ENCODE assay signal across 11 cellular contexts in genomic region chr12:106205208-106206069, GRCh38. TPM values are rescaled to one million over a fixed set of nuclear protein-coding genes. Genes with fewer than 3 reads are reported as not detected.
A peak's percentile ranks its signal among the peaks of the same experiment; 100 is the strongest.
DNase-seq lines count a peak whose midpoint lies in the region; FAIRE-seq and TF ChIP-seq lines count a peak whose summit lies in the region.
"Had no signal": no experiment of that assay in that cellular context is flagged by ENCODE, and none has a peak within 500 bp of the region (broad histone marks: within the 10 kb centered on the region; RNA-seq: fewer than 3 reads in every experiment).

No MANE protein-coding gene starts in this region.

- H3K79me2 ChIP-seq in H9 (ENCODE audit: insufficient read depth, low read length) = no peaks in the 10 kb centered on the region

- H4K5ac ChIP-seq in H9 (ENCODE audit: insufficient read length, low read depth, low read length) = no peak overlapping the region

- H3K9ac ChIP-seq in H9 (ENCODE audit: extremely low read depth, insufficient read length, low read length) = no peak overlapping the region
- H3K9ac ChIP-seq in mesenchymal stem cell (ENCODE audit: low read length) = no peak overlapping the region

- H3K18ac ChIP-seq in H9 (ENCODE audit: insufficient read length, low read depth, low read length) = no peak overlapping the region
- no peak overlapping the region for H3K18ac ChIP-seq in mesenchymal stem cell (ENCODE audit: low read depth in 1 of 2, low read length in 2 of 2)

- H3K4me2 ChIP-seq in H9 (ENCODE audit: insufficient read depth, insufficient read length, low read length) (no peak overlapping the region), mesenchymal stem cell (ENCODE audit: low read length, poor library complexity, severe bottlenecking) (no peak overlapping the region)

- H2BK120ac ChIP-seq in H9 (ENCODE audit: low read depth, low read length, poor library complexity, severe bottlenecking) (no peak overlapping the region), mesenchymal stem cell (ENCODE audit: low read depth, low read length) (no peak overlapping the region)

- no peak for FAIRE-seq in RCC 7860 (lab: Jason Lieb, UNC)

- no peak overlapping the region for H2BK5ac ChIP-seq in H9 (ENCODE audit: insufficient read length, low read length)
- no peak overlapping the region for H2BK5ac ChIP-seq in mesenchymal stem cell (ENCODE audit: low read depth, low read length, poor library complexity, severe bottlenecking)

- H3T11ph ChIP-seq in H9 (ENCODE audit: low read length) = no peak overlapping the region

- no peak overlapping the region for H2BK12ac ChIP-seq in H9 (ENCODE audit: insufficient read length, low read depth, low read length)
- H2BK12ac ChIP-seq in mesenchymal stem cell (ENCODE audit: low read length in 2 of 2) = no peak overlapping the region

- H3K9me3 Mint-ChIP-seq in H9 = peaks cover 8 to 11% of the 10 kb centered on the region in 2 experiments; a peak in 3 of 5 replicates

- no peak overlapping the region for H2BK20ac ChIP-seq in H9 (ENCODE audit: low read depth, low read length, poor library complexity, severe bottlenecking)

- H3K36me3 Mint-ChIP-seq in H9 (ENCODE audit: insufficient read depth in 1 of 3, low read depth in 3 of 3) = no peaks in the 10 kb centered on the region

- H3K4me1 Mint-ChIP-seq in H9 = no peaks in the 10 kb centered on the region

- no CpG with 5 or more reads among the region's 6 CpGs for WGBS in H9 (ENCODE audit: extremely low coverage, insufficient read length, low lambda C conversion rate)
- WGBS in mesenchymal stem cell = 30% methylated on average over 6 of the region's 6 CpGs
- WGBS in tibial nerve, 2 donors = 34 to 37% methylated on average over 6 of the region's 6 CpGs

- no peak for TF ChIP-seq EP300 in tibial nerve (IDR thresholded peaks at IDR 0.05)

- H3K4me3 Mint-ChIP-seq in H9 = no peak overlapping the region
- H3K4me3 Mint-ChIP-seq: CD4-positive, alpha-beta T cell had no signal

- TF ChIP-seq POLR2A in tibial nerve (IDR thresholded peaks at IDR 0.05) = no peak

- H3K27ac ChIP-seq in H9 (ENCODE audit: insufficient read length, low read depth, low read length) (no peak overlapping the region), left ventricle myocardium inferior (replicated peaks) (peak overlapping the region; percentile 37), tibial artery (no peak overlapping the region), mesenchymal stem cell (ENCODE audit: low read length, poor library complexity, severe bottlenecking) (no peak overlapping the region), tibial nerve (no peak overlapping the region)
- H3K27ac ChIP-seq: neutrophil had no signal

- no peaks in the 10 kb centered on the region for H3K27me3 ChIP-seq in H9 (ENCODE audit: insufficient read depth, low read length)
- H3K27me3 ChIP-seq in left ventricle myocardium inferior (ENCODE audit: low read depth) = no peaks in the 10 kb centered on the region
- no peaks in the 10 kb centered on the region for H3K27me3 ChIP-seq in tibial artery
- no peaks in the 10 kb centered on the region for H3K27me3 ChIP-seq in mesenchymal stem cell (ENCODE audit: control insufficient read depth in 1 of 2, insufficient read depth in 1 of 2, low read length in 2 of 2)
- H3K27me3 ChIP-seq in tibial nerve = no peaks in the 10 kb centered on the region

- intact Hi-C loops in left ventricle myocardium inferior (cut with micrococcal nuclease) (no loop called here), tibial artery (cut with DNase I; ENCODE audit: low total_unique reads) (no loop called here)

- no peak overlapping the region for H2AK5ac ChIP-seq in H9 (ENCODE audit: insufficient read length, low read length)
- no peak overlapping the region for H2AK5ac ChIP-seq in mesenchymal stem cell (ENCODE audit: low read length, severe bottlenecking)

- H4K91ac ChIP-seq in H9 (ENCODE audit: insufficient read length, low read depth, low read length) (no peak overlapping the region), mesenchymal stem cell (ENCODE audit: low read length) (no peak overlapping the region)

- H3K14ac ChIP-seq in H9 (ENCODE audit: insufficient read depth, low read length) (no peak overlapping the region), mesenchymal stem cell (ENCODE audit: low read length in 2 of 2) (no peak overlapping the region)

- H3K4me3 ChIP-seq in left ventricle myocardium inferior = no peak overlapping the region
- H3K4me3 ChIP-seq in tibial artery = no peak overlapping the region
- H3K4me3 ChIP-seq in mesenchymal stem cell (ENCODE audit: insufficient read depth in 1 of 2, low read depth in 1 of 2, low read length in 2 of 2) = no peak overlapping the region
- H3K4me3 ChIP-seq in tibial nerve = no peak overlapping the region

- H3K79me1 ChIP-seq in H9 (ENCODE audit: insufficient read depth, low read depth, low read length, poor library complexity, severe bottlenecking) = no peaks in the 10 kb centered on the region
- no peaks in the 10 kb centered on the region for H3K79me1 ChIP-seq in mesenchymal stem cell (replicated peaks; ENCODE audit: low read length, poor library complexity, severe bottlenecking)

- peak overlapping the region in 1 of 3 experiments; percentile 1; a peak in 1 of 7 replicates for H3K27ac Mint-ChIP-seq in H9
- H3K27ac Mint-ChIP-seq: CD4-positive, alpha-beta T cell had no signal

- H3K23me2 ChIP-seq in H9 (ENCODE audit: insufficient read length, low read depth, low read length, poor library complexity, severe bottlenecking) = no peaks in the 10 kb centered on the region

- H3K9me3 ChIP-seq in H9 (ENCODE audit: control insufficient read depth, low read depth, low read length) (no peaks in the 10 kb centered on the region), left ventricle myocardium inferior (replicated peaks) (no peaks in the 10 kb centered on the region), tibial artery (no peaks in the 10 kb centered on the region), mesenchymal stem cell (ENCODE audit: control insufficient read depth, low read length) (no peaks in the 10 kb centered on the region), tibial nerve (peaks cover 0 to 15% (median 0%) of the 10 kb centered on the region in 4 donors)
- H3K9me3 ChIP-seq: neutrophil had no signal

- H2AFZ ChIP-seq in H9 (ENCODE audit: low read length) (no peak overlapping the region), mesenchymal stem cell (ENCODE audit: low read depth, low read length) (no peak overlapping the region)

- H4K20me1 ChIP-seq in H9 (ENCODE audit: control insufficient read depth, insufficient read depth, insufficient read length) = no peaks in the 10 kb centered on the region

- no peaks in the 10 kb centered on the region for H3K4me1 ChIP-seq in H9 (ENCODE audit: insufficient read depth, low read length)
- H3K4me1 ChIP-seq in left ventricle myocardium inferior = no peaks in the 10 kb centered on the region
- H3K4me1 ChIP-seq in tibial artery = no peaks in the 10 kb centered on the region
- no peaks in the 10 kb centered on the region for H3K4me1 ChIP-seq in mesenchymal stem cell (ENCODE audit: control insufficient read depth, insufficient read depth, low read depth, low read length)
- H3K4me1 ChIP-seq in tibial nerve = no peaks in the 10 kb centered on the region

- H3K36me3 ChIP-seq in left ventricle myocardium inferior (no peaks in the 10 kb centered on the region), tibial artery (no peaks in the 10 kb centered on the region), mesenchymal stem cell (ENCODE audit: control insufficient read depth in 1 of 2, insufficient read depth in 2 of 2, low read depth in 1 of 2, low read length in 2 of 2) (no peaks in the 10 kb centered on the region), tibial nerve (no peaks in the 10 kb centered on the region)
- H3K36me3 ChIP-seq: neutrophil had no signal

- no peak overlapping the region for H3K23ac ChIP-seq in H9 (ENCODE audit: insufficient read length, low read depth, low read length)
- no peak overlapping the region for H3K23ac ChIP-seq in mesenchymal stem cell (ENCODE audit: low read length in 2 of 2)

- peaks cover 9% of the 10 kb centered on the region for H3K27me3 Mint-ChIP-seq in H9 (ENCODE audit: low read depth)

- H3K4ac ChIP-seq in H9 (ENCODE audit: low read depth, low read length) (no peak overlapping the region), mesenchymal stem cell (ENCODE audit: low read depth in 1 of 2, low read length in 2 of 2) (no peak overlapping the region)

- no peak overlapping the region for H4K8ac ChIP-seq in H9 (replicated peaks; ENCODE audit: insufficient read length, low read depth, low read length)
- H4K8ac ChIP-seq in mesenchymal stem cell (ENCODE audit: low read length) = no peak overlapping the region

- H3K56ac ChIP-seq in H9 (ENCODE audit: insufficient read length, low read depth, low read length) = no peak overlapping the region

- peak; percentile 26 for DNase-seq in 8988T
- DNase-seq in H9 = peak; percentile 58
- DNase-seq in RCC 7860 (ENCODE audit: low spot score) = peak; percentile 39
- peak; percentile 68 for DNase-seq in left ventricle myocardium inferior
- DNase-seq in tibial artery = no peak
- DNase-seq in mesenchymal stem cell = no peak
- no peak for DNase-seq in NOMO-1 (lab: John Stamatoyannopoulos, UW; ENCODE audit: unreplicated experiment in 2 of 2)
- DNase-seq in tibial nerve (ENCODE audit: low spot score in 2 of 2) = no peak
- DNase-seq: CD4-positive, alpha-beta T cell; T1000 had no signal

- TF ChIP-seq CTCF in H9 (conservative IDR thresholded peaks at IDR 0.05) (peak; percentile 47), left ventricle myocardium inferior (IDR thresholded peaks at IDR 0.05; ENCODE audit: borderline replicate concordance) (peak; percentile 62), tibial artery (IDR thresholded peaks at IDR 0.05) (no peak), tibial nerve (IDR thresholded peaks at IDR 0.05) (no peak)

- no peak overlapping the region for H2BK15ac ChIP-seq in H9 (ENCODE audit: low read depth, low read length)
- H2BK15ac ChIP-seq in mesenchymal stem cell (ENCODE audit: low read depth, poor library complexity, severe bottlenecking) = no peak overlapping the region

RNA-seq across cellular contexts. Expression of gene CKAP4, which starts 42.4 kb away (rescaled TPM):
- total RNA-seq in H9 (2021) (59.6 and 62.4 TPM in 2 replicates), left ventricle myocardium inferior (51.8 TPM), tibial nerve (10 to 100 TPM; 29.9 to 49.5 (median 38.7) TPM)
- 382 TPM for polyA plus RNA-seq in mesenchymal stem cell (2013, experiment 1 of 2)
- 384 TPM for polyA plus RNA-seq in mesenchymal stem cell (2013, experiment 2 of 2)

Comparison
In these comparisons a context has a peak if more than half of its experiments do, and no peak if none do; other contexts are left out.
1. DNase-seq: peak in 8988T (single experiment), H9 (single experiment), RCC 7860 (single experiment) and left ventricle myocardium inferior (single experiment); none in tibial artery (0 of 2), mesenchymal stem cell (single experiment), NOMO-1 (0 of 2) and tibial nerve (0 of 2).
2. CTCF ChIP-seq: peak in H9 (single experiment) and left ventricle myocardium inferior (single experiment); none in tibial artery (0 of 2) and tibial nerve (0 of 5).